17 cellular contexts compared by ENCODE assay signal in the genomic region with DNA sequence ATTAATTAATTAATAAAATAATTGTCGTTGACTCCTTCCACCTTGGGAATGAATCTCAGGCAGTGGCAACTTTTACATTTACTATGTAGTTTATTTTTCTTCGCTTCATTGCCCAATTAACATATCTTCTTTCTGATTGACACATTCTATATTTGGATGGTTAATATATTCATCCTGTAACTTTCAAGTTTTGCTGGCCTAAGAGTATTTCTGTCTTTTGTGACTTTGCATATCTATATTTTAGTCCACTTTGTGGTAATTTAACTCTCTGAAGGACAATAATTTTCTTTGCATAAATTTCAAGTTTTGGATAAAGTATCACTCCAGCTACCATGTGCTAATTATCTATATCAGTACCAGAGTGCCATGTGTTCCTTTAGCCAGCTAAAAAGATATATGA.
DNase-seq lines count a peak whose midpoint lies in the region; ATAC-seq, FAIRE-seq and TF ChIP-seq lines count a peak whose summit lies in the region.
"Had no signal": no experiment of that assay in that cellular context is flagged by ENCODE, and none has a peak within 500 bp of the region (broad histone marks: within the 10 kb centered on the region; RNA-seq: fewer than 3 reads in every experiment).

No MANE protein-coding gene starts in this region.

- SMC1A ChIA-PET in GM12878 (lab: Charles Lee; ENCODE audit: uncharacterized antibody, unreplicated experiment), result interaction anchor here (0.7 to 3.8 kb wide), 2 partner anchors 9 to 15 kb away, joined by 3 to 11 read pairs; no protein-coding TSS in a partner anchor

- no peak for TF ChIP-seq CTCF in DOHH2 (IDR thresholded peaks at IDR 0.05; ENCODE audit: low read depth, low read length, poor library complexity, severe bottlenecking)
- TF ChIP-seq CTCF in GM13977 (IDR thresholded peaks at IDR 0.05; ENCODE audit: extremely low read depth, insufficient read depth, missing control alignments), result no peak
- TF ChIP-seq CTCF in GM12878 (IDR thresholded peaks at IDR 0.05 in 2 of 3, conservative IDR thresholded peaks at IDR 0.05 in 1 of 3; ENCODE audit: control insufficient read depth in 2 of 3, extremely low read depth in 1 of 3, insufficient read depth in 1 of 3, low read depth in 3 of 3, low read length in 3 of 3), result no peak
- TF ChIP-seq CTCF in esophagus squamous epithelium (IDR thresholded peaks at IDR 0.05), result no peak
- TF ChIP-seq CTCF in chondrocyte (IDR thresholded peaks at IDR 0.05), result no peak
- no peak for TF ChIP-seq CTCF in D721Med (IDR thresholded peaks at IDR 0.05; ENCODE audit: insufficient read depth, missing control alignments)

- no peaks in the 10 kb centered on the region for H3K9me2 ChIP-seq in DOHH2 (replicated peaks; ENCODE audit: control insufficient read depth, low read length)

- H3K9ac ChIP-seq in GM12878 (ENCODE audit: control insufficient read depth, insufficient read depth, low read length), result no peak overlapping the region
- H3K9ac ChIP-seq: BLaER1 had no signal

- no peaks in the 10 kb centered on the region for H3K27me3 ChIP-seq in DOHH2 (ENCODE audit: control insufficient read depth, low read length)
- no peaks in the 10 kb centered on the region for H3K27me3 ChIP-seq in GM12878 (replicated peaks in 1 of 2; ENCODE audit: control insufficient read depth in 2 of 2, insufficient read depth in 2 of 2, low read length in 1 of 2)
- H3K27me3 ChIP-seq in esophagus squamous epithelium, result no peaks in the 10 kb centered on the region
- H3K27me3 ChIP-seq: BLaER1 had no signal

- H3K27ac ChIP-seq in DOHH2 (ENCODE audit: low read depth, low read length), result no peak overlapping the region
- peak overlapping the region; percentile 70; the same call in 1 of the 2 replicates for H3K27ac ChIP-seq in GM12878 (ENCODE audit: control insufficient read depth, insufficient read depth)
- H3K27ac ChIP-seq in esophagus squamous epithelium, result no peak overlapping the region
- H3K27ac ChIP-seq: BLaER1, HL-60 had no signal

- no peak overlapping the region for H3K4me3 ChIP-seq in DOHH2 (ENCODE audit: low read length)
- H3K4me3 ChIP-seq in GM12878, result no peak overlapping the region
- H3K4me3 ChIP-seq in esophagus squamous epithelium, result no peak overlapping the region
- H3K4me3 ChIP-seq: BLaER1, GM23338 had no signal

- FAIRE-seq in H54 (lab: Jason Lieb, UNC) (peak; percentile 45), GM12878 (lab: Jason Lieb, UNC) (no peak), D721Med (lab: Jason Lieb, UNC) (no peak)

- ATAC-seq in GM12878, result no peak
- ATAC-seq: GM23338 had no signal

- no peak for TF ChIP-seq RAD21 in GM12878 (IDR thresholded peaks at IDR 0.05; ENCODE audit: insufficient read depth, low read depth, low read length)

- no peak overlapping the region for H3K4me3 Mint-ChIP-seq in chondrocyte (ENCODE audit: unreplicated experiment)
- H3K4me3 Mint-ChIP-seq: GM23338, H9 had no signal

- POLR2A ChIA-PET in GM12878 (lab: Charles Lee), result no interaction called here

- no peaks in the 10 kb centered on the region for H3K27me3 Mint-ChIP-seq in chondrocyte (ENCODE audit: low read depth)

- peaks cover 41% of the 10 kb centered on the region for H3K4me1 ChIP-seq in DOHH2 (ENCODE audit: control insufficient read depth, low read length)
- peaks cover 41% of the 10 kb centered on the region for H3K4me1 ChIP-seq in GM12878 (ENCODE audit: control insufficient read depth, insufficient read depth, low read length)
- no peaks in the 10 kb centered on the region for H3K4me1 ChIP-seq in esophagus squamous epithelium
- H3K4me1 ChIP-seq: BLaER1 had no signal

- H3K79me2 ChIP-seq in DOHH2 (ENCODE audit: control insufficient read depth, low read length), result no peaks in the 10 kb centered on the region
- no peaks in the 10 kb centered on the region for H3K79me2 ChIP-seq in GM12878 (ENCODE audit: control insufficient read depth, insufficient read depth, low read length)

- TF ChIP-seq POLR2A in H54 (IDR thresholded peaks at IDR 0.05; ENCODE audit: low read depth, low read length) (no peak), GM12878 (IDR thresholded peaks at IDR 0.05; ENCODE audit: low read depth, low read length) (no peak), esophagus squamous epithelium (IDR thresholded peaks at IDR 0.05) (no peak)

- WGBS in GM12878 (ENCODE audit: insufficient coverage, insufficient replicate concordance, low lambda C conversion rate, missing lambda C conversion rate), result 15% methylated on average over 2 of the region's 2 CpGs
- 83 to 95% methylated on average over 2 of the region's 2 CpGs for WGBS in esophagus squamous epithelium, 2 donors

- CTCF ChIA-PET in GM12878 (lab: Yijun Ruan, JAX), result no interaction called here

- no peak for TF ChIP-seq EP300 in GM12878 (IDR thresholded peaks at IDR 0.05; ENCODE audit: borderline replicate concordance in 1 of 2, control insufficient read depth in 1 of 2, low read depth in 2 of 2, low read length in 2 of 2)

- H4K20me1 ChIP-seq in DOHH2 (ENCODE audit: control insufficient read depth, insufficient read depth, low read depth, low read length), result no peaks in the 10 kb centered on the region
- H4K20me1 ChIP-seq in GM12878 (ENCODE audit: control insufficient read depth, insufficient read depth), result no peaks in the 10 kb centered on the region
- H4K20me1 ChIP-seq: BLaER1 had no signal

- H2AFZ ChIP-seq in GM12878 (ENCODE audit: control insufficient read depth, low read depth, low read length), result no peak overlapping the region
- H2AFZ ChIP-seq: GM23338 had no signal

- RAD21 ChIA-PET in GM12878 (lab: Charles Lee; ENCODE audit: unreplicated experiment), result no interaction called here

- no peaks in the 10 kb centered on the region for H3K4me1 Mint-ChIP-seq in chondrocyte (ENCODE audit: low read depth)
- H3K4me1 Mint-ChIP-seq: GM23338 had no signal

- no peak overlapping the region for H3K27ac Mint-ChIP-seq in chondrocyte (ENCODE audit: unreplicated experiment)
- H3K27ac Mint-ChIP-seq: GM23338 had no signal

- DNase-seq in GM13977 (ENCODE audit: low spot score) (peak; percentile 26), H54 (ENCODE audit: insufficient read length, low spot score) (no peak), GM12878 (ENCODE audit: low read depth, low spot score) (no peak), NCI-H146 treated with DMSO at 0.1 percent for 48 hours (lab: John Stamatoyannopoulos, UW; ENCODE audit: unreplicated experiment) (no peak), esophagus squamous epithelium (lab: John Stamatoyannopoulos, UW) (no peak), chondrocyte (ENCODE audit: low spot score) (no peak), D721Med (ENCODE audit: insufficient read length, low spot score) (no peak)
- DNase-seq: 8988T, AML-193, Calu3, DMS79 treated with DMSO at 0.1 percent for 48 hours, GDM1, H9 had no signal

- in situ Hi-C loops in GM13977 (cut with MboI; ENCODE audit: low pct_unique_long_range_greater_than_20kb, low sequenced_read_pairs, unreplicated experiment), result no loop called here
- in situ Hi-C loops in GM12878 (cut with MboI), result no loop called here

- H3K9me3 Mint-ChIP-seq in chondrocyte (ENCODE audit: low read depth), result no peaks in the 10 kb centered on the region
- H3K9me3 Mint-ChIP-seq: H9 had no signal

- H3K4me2 ChIP-seq in DOHH2 (ENCODE audit: low read length) (0 out of 2 replicates have a peak overlapping the region, but pooled peaks have one; percentile 12), GM12878 (ENCODE audit: control insufficient read depth, insufficient read depth) (peak overlapping the region; percentile 53)
- H3K4me2 ChIP-seq: BLaER1, GM23338 had no signal

- H3F3A ChIP-seq in DOHH2 (ENCODE audit: control insufficient read depth, insufficient read depth), result no peaks in the 10 kb centered on the region

- peaks cover 15% of the 10 kb centered on the region for H3K9me3 ChIP-seq in DOHH2 (ENCODE audit: control insufficient read depth, insufficient read depth, low read length)
- H3K9me3 ChIP-seq in GM12878 (replicated peaks; ENCODE audit: control insufficient read depth, insufficient read depth, low read length), result peaks cover 11% of the 10 kb centered on the region
- H3K9me3 ChIP-seq in esophagus squamous epithelium, result no peaks in the 10 kb centered on the region

- H3K36me3 Mint-ChIP-seq in chondrocyte (ENCODE audit: low read depth), result peaks cover 10% of the 10 kb centered on the region

- intact Hi-C loops in GM12878 (cut with micrococcal nuclease; ENCODE audit: unreplicated experiment), result loop anchor here (5.0 to 10.0 kb wide), 5 partner anchors 62 to 408 kb away; a partner anchor contains a TSS
- intact Hi-C loops in esophagus squamous epithelium (cut with DNase I), result no loop called here

- BruUV-seq in GM12878 (replicated peaks; lab: Mats Ljungman, UMichigan), result no TSS peak

- H3K36me3 ChIP-seq in DOHH2 (ENCODE audit: control insufficient read depth, low read length) (peaks cover 14% of the 10 kb centered on the region), GM12878 (ENCODE audit: control insufficient read depth in 2 of 2, insufficient read depth in 2 of 2, low read length in 1 of 2) (peaks cover 0 to 7% of the 10 kb centered on the region in 2 experiments; a peak in 2 of 4 replicates), esophagus squamous epithelium (peaks cover 0 to 33% (median 0%) of the 10 kb centered on the region in 3 donors)

TF ChIP-seq in GM12878, 131 proteins besides CTCF, POLR2A, EP300 and RAD21 (continues in another document):
- TF ChIP-seq JUNB (IDR thresholded peaks at IDR 0.05) (peak; percentile 39; the same call in 1 of the 2 replicates), SREBF1 (IDR thresholded peaks at IDR 0.05; ENCODE audit: low read length) (no peak), TCF12 (IDR thresholded peaks at IDR 0.05; ENCODE audit: low read depth, low read length) (no peak), ASH2L (IDR thresholded peaks at IDR 0.05; ENCODE audit: borderline replicate concordance, low read depth) (no peak), NFIC (IDR thresholded peaks at IDR 0.05; ENCODE audit: low read depth, low read length) (peak; percentile 58), MEF2A (IDR thresholded peaks at IDR 0.05; ENCODE audit: insufficient read depth, low read depth, low read length) (peak; percentile 97), POU2F2 (IDR thresholded peaks at IDR 0.05; ENCODE audit: borderline replicate concordance, low read depth, low read length) (0 out of 3 replicates have a peak, but pooled peaks have one; percentile 39), RUNX3 (IDR thresholded peaks at IDR 0.05; ENCODE audit: low read length) (peak; percentile 72), MEF2B (IDR thresholded peaks at IDR 0.05; ENCODE audit: partially characterized antibody, poor library complexity, severe bottlenecking) (peak; percentile 75), IKZF2 (IDR thresholded peaks at IDR 0.05) (no peak)
- TF ChIP-seq, protein P1, sequence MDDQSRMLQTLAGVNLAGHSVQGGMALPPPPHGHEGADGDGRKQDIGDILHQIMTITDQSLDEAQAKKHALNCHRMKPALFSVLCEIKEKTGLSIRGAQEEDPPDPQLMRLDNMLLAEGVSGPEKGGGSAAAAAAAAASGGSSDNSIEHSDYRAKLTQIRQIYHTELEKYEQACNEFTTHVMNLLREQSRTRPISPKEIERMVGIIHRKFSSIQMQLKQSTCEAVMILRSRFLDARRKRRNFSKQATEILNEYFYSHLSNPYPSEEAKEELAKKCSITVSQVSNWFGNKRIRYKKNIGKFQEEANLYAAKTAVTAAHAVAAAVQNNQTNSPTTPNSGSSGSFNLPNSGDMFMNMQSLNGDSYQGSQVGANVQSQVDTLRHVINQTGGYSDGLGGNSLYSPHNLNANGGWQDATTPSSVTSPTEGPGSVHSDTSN (IDR thresholded peaks at IDR 0.05; ENCODE audit: insufficient replicate concordance, low read depth, low read length), result peak; percentile 15
